In genomic region chr1:145114560-145115057, GRCh38 we compare ENCODE assay signal across 6 cellular contexts. TPM values are rescaled to one million over a fixed set of nuclear protein-coding genes. Genes with fewer than 3 reads are reported as not detected.
"Had no signal": no experiment of that assay in that cellular context is flagged by ENCODE, and none has a peak within 500 bp of the region (broad histone marks: within the 10 kb centered on the region; RNA-seq: fewer than 3 reads in every experiment).

No MANE protein-coding gene starts in this region.

RNA-seq across cellular contexts. Expression of gene FAM72D, which starts 18.8 kb away (rescaled TPM):
- total RNA-seq: kidney, left lobe of liver, left ventricle myocardium superior, mesenteric fat pad, mononuclear cell, myocyte had no signal
